ENCODE assay signal across 28 cellular contexts in the genomic region with DNA sequence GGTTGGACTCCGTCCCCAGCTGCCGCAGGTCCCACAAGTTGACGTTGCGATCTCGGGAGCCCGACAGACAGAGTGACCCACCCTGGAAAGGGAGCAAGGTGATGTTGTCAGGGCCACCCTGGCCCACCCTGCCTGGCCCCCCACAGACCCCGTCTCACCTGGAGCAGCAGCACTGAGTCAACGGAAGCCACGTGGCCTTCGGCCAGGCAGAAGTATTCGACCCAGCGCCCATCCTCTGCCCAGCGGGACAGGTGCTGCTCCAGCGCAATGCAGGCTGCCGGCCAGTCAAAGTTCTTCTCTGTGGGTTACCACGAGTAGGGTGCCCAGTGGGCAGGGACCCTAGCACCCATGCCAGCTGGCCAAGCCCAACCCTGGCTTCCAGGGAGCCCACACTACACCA. TPM values are rescaled to one million over a fixed set of nuclear protein-coding genes. Genes with fewer than 3 reads are reported as not detected.
DNase-seq lines count a peak whose midpoint lies in the region; ATAC-seq and TF ChIP-seq lines count a peak whose summit lies in the region.
"Had no signal": no experiment of that assay in that cellular context is flagged by ENCODE, and none has a peak within 500 bp of the region (broad histone marks: within the 10 kb centered on the region; RNA-seq: fewer than 3 reads in every experiment).

No MANE protein-coding gene starts in this region.

- WGBS in hepatocyte (ENCODE audit: low lambda C conversion rate, missing lambda C conversion rate) = 94% methylated on average over 16 of the region's 16 CpGs

- no peaks in the 10 kb centered on the region for H3K36me3 ChIP-seq in CD4-positive, CD25-positive, alpha-beta regulatory T cell (ENCODE audit: control insufficient read depth, insufficient read depth, low read length)
- no peaks in the 10 kb centered on the region for H3K36me3 ChIP-seq in hepatocyte (replicated peaks; ENCODE audit: insufficient read depth, low read depth)
- H3K36me3 ChIP-seq: uterus had no signal

- H3K27ac ChIP-seq in CD4-positive, CD25-positive, alpha-beta regulatory T cell (ENCODE audit: insufficient read depth, low read length, poor library complexity, severe bottlenecking) = no peak overlapping the region
- no peak overlapping the region for H3K27ac ChIP-seq in hepatocyte
- H3K27ac ChIP-seq: epithelial cell of prostate, RWPE1, uterus had no signal

- no peak for DNase-seq in activated CD8-positive, alpha-beta T cell treated with anti-CD3 and anti-CD28 coated beads for 36 hours
- DNase-seq in activated CD8-positive, alpha-beta T cell treated with anti-CD3 and anti-CD28 coated beads, Interleukin-2, amount 10 ng/mL, durations not matched to agents 7 days and 5 days = no peak
- no peak for DNase-seq in CD4-positive, CD25-positive, alpha-beta regulatory T cell
- no peak for DNase-seq in activated CD4-positive, alpha-beta memory T cell treated with anti-CD3 and anti-CD28 coated beads, Interleukin-2, amount 10 ng/mL, durations not matched to agents 7 days and 5 days
- DNase-seq in neural crest cell (ENCODE audit: low read depth, low spot score) = no peak
- DNase-seq in hepatocyte (ENCODE audit: low spot score) = no peak
- DNase-seq in GM19240 (ENCODE audit: insufficient read length, low spot score) = no peak
- no peak for DNase-seq in COR-L47 (lab: John Stamatoyannopoulos, UW)
- DNase-seq: ACHN; activated CD4-positive, alpha-beta T cell treated with anti-CD3 and anti-CD28 coated beads, Interleukin-2, amount 50 U/mL, for 1 hour; activated T-cell treated with anti-CD3 and anti-CD28 coated beads, Interleukin-2, amount 50 U/mL, for 1 hour; C1 segment of cervical spinal cord; cerebellar nuclear complex; HCEC 1CT; left cardiac atrium; NCI-H1048; NCI-H1930; NCI-H2227 treated with DMSO at 0.1 percent for 48 hours; retina; stimulated activated CD4-positive, alpha-beta T cell treated with anti-CD3 and anti-CD28 coated beads, Interleukin-4, amount 100 ng/mL, for 1 hour; uterus had no signal

- H3K27me3 ChIP-seq in CD4-positive, CD25-positive, alpha-beta regulatory T cell (ENCODE audit: control insufficient read depth, insufficient read depth, low read length) = no peaks in the 10 kb centered on the region
- H3K27me3 ChIP-seq in hepatocyte = no peaks in the 10 kb centered on the region
- H3K27me3 ChIP-seq: uterus had no signal

- no peaks in the 10 kb centered on the region for H3K27me3 Mint-ChIP-seq in activated CD8-positive, alpha-beta T cell treated with anti-CD3 and anti-CD28 coated beads for 36 hours
- H3K27me3 Mint-ChIP-seq in activated CD8-positive, alpha-beta T cell treated with anti-CD3 and anti-CD28 coated beads, Interleukin-2, amount 10 ng/mL, durations not matched to agents 7 days and 5 days (ENCODE audit: low read depth) = no peaks in the 10 kb centered on the region
- no peaks in the 10 kb centered on the region for H3K27me3 Mint-ChIP-seq in CD4-positive, CD25-positive, alpha-beta regulatory T cell
- H3K27me3 Mint-ChIP-seq in activated CD4-positive, alpha-beta memory T cell treated with anti-CD3 and anti-CD28 coated beads, Interleukin-2, amount 10 ng/mL, durations not matched to agents 7 days and 5 days = no peaks in the 10 kb centered on the region
- peaks cover 6% of the 10 kb centered on the region for H3K27me3 Mint-ChIP-seq in neural crest cell (ENCODE audit: low read depth)
- H3K27me3 Mint-ChIP-seq: stimulated activated memory B cell treated with anti-CD40 and anti-IgM and Interleukin-4, amounts not matched to agents 10 μg/mL and 1 μg/mL and 100 μg/mL, for 72 hours had no signal

- H3K4me3 Mint-ChIP-seq in activated CD8-positive, alpha-beta T cell treated with anti-CD3 and anti-CD28 coated beads for 36 hours = peak overlapping the region; percentile 79
- H3K4me3 Mint-ChIP-seq in activated CD8-positive, alpha-beta T cell treated with anti-CD3 and anti-CD28 coated beads, Interleukin-2, amount 10 ng/mL, durations not matched to agents 7 days and 5 days = no peak overlapping the region
- H3K4me3 Mint-ChIP-seq in CD4-positive, CD25-positive, alpha-beta regulatory T cell = peak overlapping the region; percentile 21 to 60 (median 36)
- peak overlapping the region; percentile 89 for H3K4me3 Mint-ChIP-seq in activated CD4-positive, alpha-beta memory T cell treated with anti-CD3 and anti-CD28 coated beads, Interleukin-2, amount 10 ng/mL, durations not matched to agents 7 days and 5 days
- H3K4me3 Mint-ChIP-seq in neural crest cell = peak overlapping the region; percentile 73
- H3K4me3 Mint-ChIP-seq: stimulated activated memory B cell treated with anti-CD40 and anti-IgM and Interleukin-4, amounts not matched to agents 10 μg/mL and 1 μg/mL and 100 μg/mL, for 72 hours; T-helper 2 cell treated with Interferon-gamma antibody and Interleukin-4, amounts not matched to agents 5 μg/mL and 100 μg/mL, for 36 hours had no signal

- H3K4me1 Mint-ChIP-seq in activated CD8-positive, alpha-beta T cell treated with anti-CD3 and anti-CD28 coated beads for 36 hours (ENCODE audit: low read depth) = peaks cover 13% of the 10 kb centered on the region
- peaks cover 26% of the 10 kb centered on the region for H3K4me1 Mint-ChIP-seq in activated CD8-positive, alpha-beta T cell treated with anti-CD3 and anti-CD28 coated beads, Interleukin-2, amount 10 ng/mL, durations not matched to agents 7 days and 5 days (ENCODE audit: low read depth)
- H3K4me1 Mint-ChIP-seq in CD4-positive, CD25-positive, alpha-beta regulatory T cell = peaks cover 2 to 12% (median 10%) of the 10 kb centered on the region in 4 donors
- H3K4me1 Mint-ChIP-seq in activated CD4-positive, alpha-beta memory T cell treated with anti-CD3 and anti-CD28 coated beads, Interleukin-2, amount 10 ng/mL, durations not matched to agents 7 days and 5 days = peaks cover 24% of the 10 kb centered on the region
- peaks cover 12% of the 10 kb centered on the region for H3K4me1 Mint-ChIP-seq in neural crest cell
- H3K4me1 Mint-ChIP-seq: stimulated activated memory B cell treated with anti-CD40 and anti-IgM and Interleukin-4, amounts not matched to agents 10 μg/mL and 1 μg/mL and 100 μg/mL, for 72 hours had no signal

- intact Hi-C loops in activated CD8-positive, alpha-beta T cell treated with anti-CD3 and anti-CD28 coated beads for 36 hours (cut with micrococcal nuclease) = no loop called here

- H2AFZ ChIP-seq in hepatocyte = no peak overlapping the region

- H3K4me1 ChIP-seq in CD4-positive, CD25-positive, alpha-beta regulatory T cell (ENCODE audit: control insufficient read depth, insufficient read depth, low read length, poor library complexity, severe bottlenecking) = peaks cover 15% of the 10 kb centered on the region
- peaks cover 5% of the 10 kb centered on the region for H3K4me1 ChIP-seq in hepatocyte (ENCODE audit: insufficient read depth)

- H3K4me2 ChIP-seq in hepatocyte = no peak overlapping the region

- no peak overlapping the region for H3K4me3 ChIP-seq in CD4-positive, CD25-positive, alpha-beta regulatory T cell (ENCODE audit: low read depth, low read length)
- H3K4me3 ChIP-seq in hepatocyte = no peak overlapping the region
- H3K4me3 ChIP-seq: uterus had no signal

- no peaks in the 10 kb centered on the region for H3K9me3 Mint-ChIP-seq in activated CD8-positive, alpha-beta T cell treated with anti-CD3 and anti-CD28 coated beads for 36 hours
- H3K9me3 Mint-ChIP-seq in activated CD8-positive, alpha-beta T cell treated with anti-CD3 and anti-CD28 coated beads, Interleukin-2, amount 10 ng/mL, durations not matched to agents 7 days and 5 days (ENCODE audit: insufficient read depth) = no peaks in the 10 kb centered on the region
- H3K9me3 Mint-ChIP-seq in CD4-positive, CD25-positive, alpha-beta regulatory T cell = peaks cover 0 to 1% (median 0%) of the 10 kb centered on the region in 7 donors
- no peaks in the 10 kb centered on the region for H3K9me3 Mint-ChIP-seq in activated CD4-positive, alpha-beta memory T cell treated with anti-CD3 and anti-CD28 coated beads, Interleukin-2, amount 10 ng/mL, durations not matched to agents 7 days and 5 days
- H3K9me3 Mint-ChIP-seq in neural crest cell = no peaks in the 10 kb centered on the region
- H3K9me3 Mint-ChIP-seq: stimulated activated memory B cell treated with anti-CD40 and anti-IgM and Interleukin-4, amounts not matched to agents 10 μg/mL and 1 μg/mL and 100 μg/mL, for 72 hours; T-helper 2 cell treated with Interferon-gamma antibody and Interleukin-4, amounts not matched to agents 5 μg/mL and 100 μg/mL, for 36 hours had no signal

- ATAC-seq in activated CD8-positive, alpha-beta T cell treated with anti-CD3 and anti-CD28 coated beads for 36 hours = no peak
- no peak for ATAC-seq in activated CD8-positive, alpha-beta T cell treated with anti-CD3 and anti-CD28 coated beads, Interleukin-2, amount 10 ng/mL, durations not matched to agents 7 days and 5 days
- ATAC-seq in CD4-positive, CD25-positive, alpha-beta regulatory T cell (ENCODE audit: low read depth in 2 of 2) = no peak
- ATAC-seq: left cardiac atrium; stimulated activated memory B cell treated with anti-CD40 and anti-IgM and Interleukin-4, amounts not matched to agents 10 μg/mL and 1 μg/mL and 100 μg/mL, for 72 hours had no signal

- no peaks in the 10 kb centered on the region for H3K9me2 ChIP-seq in hepatocyte (replicated peaks; ENCODE audit: insufficient read depth)

- no peaks in the 10 kb centered on the region for H3K9me3 ChIP-seq in CD4-positive, CD25-positive, alpha-beta regulatory T cell (ENCODE audit: control insufficient read depth in 2 of 2, low read length in 2 of 2)
- no peaks in the 10 kb centered on the region for H3K9me3 ChIP-seq in hepatocyte (ENCODE audit: low read depth)
- H3K9me3 ChIP-seq: uterus had no signal

- POLR2A ChIA-PET in activated CD8-positive, alpha-beta T cell treated with anti-CD3 and anti-CD28 coated beads for 36 hours (lab: Charles Lee) = interaction anchor here (2.4 to 5.3 kb wide), 3 partner anchors 9 to 18 kb away, joined by 14 to 38 read pairs (median 35); a partner anchor contains a TSS
- POLR2A ChIA-PET in activated CD8-positive, alpha-beta T cell treated with anti-CD3 and anti-CD28 coated beads, Interleukin-2, amount 10 ng/mL, durations not matched to agents 7 days and 5 days (lab: Charles Lee) = interaction anchor here (0.7 to 2.4 kb wide), 2 partner anchors 9 to 13 kb away, joined by 3 to 18 read pairs; a partner anchor contains a TSS
- POLR2A ChIA-PET in activated CD4-positive, alpha-beta memory T cell treated with anti-CD3 and anti-CD28 coated beads, Interleukin-2, amount 10 ng/mL, durations not matched to agents 7 days and 5 days (lab: Charles Lee) = interaction anchor here (1.1 to 3.7 kb wide), 3 partner anchors 26 to 37 kb away, joined by 3 to 27 read pairs (median 6); a partner anchor contains a TSS

- CTCF ChIA-PET in activated CD8-positive, alpha-beta T cell treated with anti-CD3 and anti-CD28 coated beads for 36 hours (lab: Charles Lee) = interaction anchor here (0.7 kb wide), 1 partner anchor 153 kb away, joined by 3 read pairs; no protein-coding TSS in a partner anchor
- CTCF ChIA-PET in activated CD8-positive, alpha-beta T cell treated with anti-CD3 and anti-CD28 coated beads, Interleukin-2, amount 10 ng/mL, durations not matched to agents 7 days and 5 days (lab: Charles Lee) = interaction anchor here (2.4 kb wide), 1 partner anchor 22 kb away, joined by 13 read pairs; no protein-coding TSS in a partner anchor
- CTCF ChIA-PET in activated CD4-positive, alpha-beta memory T cell treated with anti-CD3 and anti-CD28 coated beads, Interleukin-2, amount 10 ng/mL, durations not matched to agents 7 days and 5 days (lab: Charles Lee) = interaction anchor here (1.2 to 3.2 kb wide), 2 partner anchors 17 to 37 kb away, joined by 3 to 12 read pairs; no protein-coding TSS in a partner anchor

- H3K36me3 Mint-ChIP-seq in activated CD8-positive, alpha-beta T cell treated with anti-CD3 and anti-CD28 coated beads for 36 hours (ENCODE audit: low read depth) = peaks cover 9% of the 10 kb centered on the region
- H3K36me3 Mint-ChIP-seq in activated CD8-positive, alpha-beta T cell treated with anti-CD3 and anti-CD28 coated beads, Interleukin-2, amount 10 ng/mL, durations not matched to agents 7 days and 5 days (ENCODE audit: low read depth) = peaks cover 10% of the 10 kb centered on the region
- peaks cover 4% of the 10 kb centered on the region for H3K36me3 Mint-ChIP-seq in CD4-positive, CD25-positive, alpha-beta regulatory T cell
- peaks cover 10% of the 10 kb centered on the region for H3K36me3 Mint-ChIP-seq in activated CD4-positive, alpha-beta memory T cell treated with anti-CD3 and anti-CD28 coated beads, Interleukin-2, amount 10 ng/mL, durations not matched to agents 7 days and 5 days (ENCODE audit: low read depth)
- H3K36me3 Mint-ChIP-seq in neural crest cell (ENCODE audit: low read depth) = no peaks in the 10 kb centered on the region

- H4K20me1 ChIP-seq in hepatocyte (ENCODE audit: insufficient read depth, poor library complexity, severe bottlenecking) = no peaks in the 10 kb centered on the region

- no peak overlapping the region for H3K27ac Mint-ChIP-seq in activated CD8-positive, alpha-beta T cell treated with anti-CD3 and anti-CD28 coated beads for 36 hours
- no peak overlapping the region for H3K27ac Mint-ChIP-seq in activated CD8-positive, alpha-beta T cell treated with anti-CD3 and anti-CD28 coated beads, Interleukin-2, amount 10 ng/mL, durations not matched to agents 7 days and 5 days
- no peak overlapping the region for H3K27ac Mint-ChIP-seq in CD4-positive, CD25-positive, alpha-beta regulatory T cell
- no peak overlapping the region for H3K27ac Mint-ChIP-seq in activated CD4-positive, alpha-beta memory T cell treated with anti-CD3 and anti-CD28 coated beads, Interleukin-2, amount 10 ng/mL, durations not matched to agents 7 days and 5 days
- H3K27ac Mint-ChIP-seq in neural crest cell (ENCODE audit: unreplicated experiment) = no peak overlapping the region
- H3K27ac Mint-ChIP-seq: stimulated activated memory B cell treated with anti-CD40 and anti-IgM and Interleukin-4, amounts not matched to agents 10 μg/mL and 1 μg/mL and 100 μg/mL, for 72 hours had no signal

- no peaks in the 10 kb centered on the region for H3K79me2 ChIP-seq in hepatocyte

- TF ChIP-seq CTCF in activated CD8-positive, alpha-beta T cell treated with anti-CD3 and anti-CD28 coated beads for 36 hours (IDR thresholded peaks at IDR 0.05) = no peak
- TF ChIP-seq CTCF in neural crest cell (conservative IDR thresholded peaks at IDR 0.05) (no peak), hepatocyte (IDR thresholded peaks at IDR 0.05; ENCODE audit: poor library complexity) (no peak)

RNA-seq across cellular contexts. Expression of a gene that starts 1.8 kb away (rescaled TPM):
- 10 to 100 TPM in 1 of 2 experiments, 1 to 10 TPM in 1; 9.9 to 10.8 TPM for total RNA-seq in activated CD8-positive, alpha-beta T cell treated with anti-CD3 and anti-CD28 coated beads for 36 hours
- total RNA-seq in activated CD8-positive, alpha-beta T cell treated with anti-CD3 and anti-CD28 coated beads, Interleukin-2, amount 10 ng/mL, durations not matched to agents 7 days and 5 days = 1 to 10 TPM; 6.0 to 6.1 TPM
- 1.7 TPM for total RNA-seq in CD4-positive, CD25-positive, alpha-beta regulatory T cell
- 1 to 10 TPM; 5.0 to 8.1 (median 6.6) TPM for polyA plus RNA-seq in CD4-positive, CD25-positive, alpha-beta regulatory T cell
- total RNA-seq in activated CD4-positive, alpha-beta memory T cell treated with anti-CD3 and anti-CD28 coated beads, Interleukin-2, amount 10 ng/mL, durations not matched to agents 7 days and 5 days = 1 to 10 TPM; 5.2 to 5.3 TPM
- 15.9 and 16.0 TPM in 2 replicates for total RNA-seq in neural crest cell
- total RNA-seq in hepatocyte = 8.1 and 10.9 TPM in 2 replicates
- polyA plus RNA-seq in hepatocyte = 9.1 and 11.1 TPM in 2 replicates

RNA-seq across cellular contexts. Expression of a gene that starts 6.8 kb away (rescaled TPM):
- total RNA-seq in activated CD8-positive, alpha-beta T cell treated with anti-CD3 and anti-CD28 coated beads for 36 hours = not detected
- total RNA-seq in activated CD8-positive, alpha-beta T cell treated with anti-CD3 and anti-CD28 coated beads, Interleukin-2, amount 10 ng/mL, durations not matched to agents 7 days and 5 days = not detected
- not detected for total RNA-seq in CD4-positive, CD25-positive, alpha-beta regulatory T cell
- not detected for polyA plus RNA-seq in CD4-positive, CD25-positive, alpha-beta regulatory T cell
- total RNA-seq in activated CD4-positive, alpha-beta memory T cell treated with anti-CD3 and anti-CD28 coated beads, Interleukin-2, amount 10 ng/mL, durations not matched to agents 7 days and 5 days = not detected
- total RNA-seq in neural crest cell (not detected in 2 replicates), hepatocyte (not detected in 2 replicates)
- not detected in 2 replicates for polyA plus RNA-seq in hepatocyte
- total RNA-seq: left cardiac atrium, LHCN-M2, myocyte, osteocyte, uterus had no signal

RNA-seq across cellular contexts. Expression of a gene that starts 13.0 kb away (rescaled TPM):
- 100 to 1,000 TPM; 113 TPM for total RNA-seq in activated CD8-positive, alpha-beta T cell treated with anti-CD3 and anti-CD28 coated beads for 36 hours
- 100 to 1,000 TPM; 109 to 121 TPM for total RNA-seq in activated CD8-positive, alpha-beta T cell treated with anti-CD3 and anti-CD28 coated beads, Interleukin-2, amount 10 ng/mL, durations not matched to agents 7 days and 5 days
- 122 TPM for total RNA-seq in CD4-positive, CD25-positive, alpha-beta regulatory T cell
- 100 to 1,000 TPM in 1 of 4 donors, 10 to 100 TPM in 3; 78.5 to 105 (median 96.8) TPM for polyA plus RNA-seq in CD4-positive, CD25-positive, alpha-beta regulatory T cell
- 100 to 1,000 TPM; 106 to 113 TPM for total RNA-seq in activated CD4-positive, alpha-beta memory T cell treated with anti-CD3 and anti-CD28 coated beads, Interleukin-2, amount 10 ng/mL, durations not matched to agents 7 days and 5 days
- 98.8 and 106 TPM in 2 replicates for total RNA-seq in neural crest cell
- total RNA-seq in hepatocyte = 62.6 and 71.7 TPM in 2 replicates
- 63.1 and 84.7 TPM in 2 replicates for polyA plus RNA-seq in hepatocyte

RNA-seq across cellular contexts. Expression of a gene that starts 28.0 kb away (rescaled TPM):
- total RNA-seq in activated CD8-positive, alpha-beta T cell treated with anti-CD3 and anti-CD28 coated beads for 36 hours = 10 to 100 TPM; 17.5 to 23.2 TPM
- total RNA-seq in activated CD8-positive, alpha-beta T cell treated with anti-CD3 and anti-CD28 coated beads, Interleukin-2, amount 10 ng/mL, durations not matched to agents 7 days and 5 days = 10 to 100 TPM; 16.4 to 19.4 TPM
- total RNA-seq in CD4-positive, CD25-positive, alpha-beta regulatory T cell = 13.0 TPM
- 10 to 100 TPM; 10.6 to 18.5 (median 12.9) TPM for polyA plus RNA-seq in CD4-positive, CD25-positive, alpha-beta regulatory T cell
- total RNA-seq in activated CD4-positive, alpha-beta memory T cell treated with anti-CD3 and anti-CD28 coated beads, Interleukin-2, amount 10 ng/mL, durations not matched to agents 7 days and 5 days = 10 to 100 TPM; 16.9 to 21.3 TPM
- total RNA-seq in neural crest cell = 19.0 and 19.9 TPM in 2 replicates
- total RNA-seq in hepatocyte = 9.1 and 12.2 TPM in 2 replicates
- 19.5 and 21.5 TPM in 2 replicates for polyA plus RNA-seq in hepatocyte

RNA-seq across cellular contexts. Expression of a gene that starts 28.1 kb away (rescaled TPM):
- total RNA-seq in activated CD8-positive, alpha-beta T cell treated with anti-CD3 and anti-CD28 coated beads for 36 hours = 100 to 1,000 TPM; 127 to 135 TPM
- 100 to 1,000 TPM in 1 of 2 experiments, 10 to 100 TPM in 1; 95.5 to 102 TPM for total RNA-seq in activated CD8-positive, alpha-beta T cell treated with anti-CD3 and anti-CD28 coated beads, Interleukin-2, amount 10 ng/mL, durations not matched to agents 7 days and 5 days
- 147 TPM for total RNA-seq in CD4-positive, CD25-positive, alpha-beta regulatory T cell
- polyA plus RNA-seq in CD4-positive, CD25-positive, alpha-beta regulatory T cell = 10 to 100 TPM; 46.3 to 58.6 (median 49.3) TPM
- total RNA-seq in activated CD4-positive, alpha-beta memory T cell treated with anti-CD3 and anti-CD28 coated beads, Interleukin-2, amount 10 ng/mL, durations not matched to agents 7 days and 5 days = 100 to 1,000 TPM; 146 to 150 TPM
- 99.8 and 103 TPM in 2 replicates for total RNA-seq in neural crest cell
- 67.2 and 68.8 TPM in 2 replicates for total RNA-seq in hepatocyte
- polyA plus RNA-seq in hepatocyte = 77.1 and 81.9 TPM in 2 replicates
